1 cellular context compared by ENCODE assay signal in genomic region chr11:123438191-123438627, GRCh38.
TF ChIP-seq lines count a peak whose summit lies in the region.

No MANE protein-coding gene starts in this region.

TF ChIP-seq in WTC11, 78 proteins besides CTCF, POLR2A, EP300 and RAD21 (continued from another document):
- TF ChIP-seq, protein P1, sequence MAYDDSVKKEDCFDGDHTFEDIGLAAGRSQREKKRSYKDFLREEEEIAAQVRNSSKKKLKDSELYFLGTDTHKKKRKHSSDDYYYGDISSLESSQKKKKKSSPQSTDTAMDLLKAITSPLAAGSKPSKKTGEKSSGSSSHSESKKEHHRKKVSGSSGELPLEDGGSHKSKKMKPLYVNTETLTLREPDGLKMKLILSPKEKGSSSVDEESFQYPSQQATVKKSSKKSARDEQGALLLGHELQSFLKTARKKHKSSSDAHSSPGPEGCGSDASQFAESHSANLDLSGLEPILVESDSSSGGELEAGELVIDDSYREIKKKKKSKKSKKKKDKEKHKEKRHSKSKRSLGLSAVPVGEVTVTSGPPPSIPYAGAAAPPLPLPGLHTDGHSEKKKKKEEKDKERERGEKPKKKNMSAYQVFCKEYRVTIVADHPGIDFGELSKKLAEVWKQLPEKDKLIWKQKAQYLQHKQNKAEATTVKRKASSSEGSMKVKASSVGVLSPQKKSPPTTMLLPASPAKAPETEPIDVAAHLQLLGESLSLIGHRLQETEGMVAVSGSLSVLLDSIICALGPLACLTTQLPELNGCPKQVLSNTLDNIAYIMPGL (CRISPR knock-in tag; IDR thresholded peaks at IDR 0.05) = no peak
